8 cellular contexts compared by ENCODE assay signal in the genomic region with DNA sequence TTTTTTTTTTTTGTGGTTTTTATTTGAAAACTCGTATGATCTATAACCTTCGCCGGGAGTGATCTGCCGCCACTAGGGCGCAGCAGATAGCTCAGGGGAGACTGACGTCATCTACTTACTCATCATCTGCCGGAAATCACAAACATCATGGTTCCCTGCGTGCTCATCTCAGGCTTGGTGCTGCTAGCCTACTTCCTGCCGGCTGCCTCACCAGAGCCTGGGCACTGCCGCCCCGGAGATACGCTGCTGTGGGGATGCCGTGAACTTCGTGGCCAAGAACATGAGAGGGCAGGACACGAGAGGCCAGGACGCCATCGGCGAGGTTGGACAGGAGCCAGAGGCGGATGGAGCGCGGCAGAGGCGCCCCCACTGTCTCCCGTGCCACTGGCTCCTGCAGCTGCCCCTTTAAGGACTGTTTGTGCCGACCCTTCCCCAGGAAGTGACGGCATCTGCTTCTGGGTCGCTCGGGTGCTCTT.
DNase-seq lines count a peak whose midpoint lies in the region; ATAC-seq and TF ChIP-seq lines count a peak whose summit lies in the region.

No MANE protein-coding gene starts in this region.

- no peak overlapping the region for H3K4me3 Mint-ChIP-seq in T-helper 2 cell treated with Interferon-gamma antibody and Interleukin-4, amounts not matched to agents 5 μg/mL and 100 μg/mL, for 36 hours

- intact Hi-C loops in heart right ventricle (cut with DNase I), result no loop called here

- DNase-seq in EH (ENCODE audit: low read depth) (peak; percentile 16), epithelial cell of proximal tubule (ENCODE audit: low read depth) (no peak), heart right ventricle (no peak)
- DNase-seq in T-helper 2 cell treated with Interferon-gamma antibody and Interleukin-4, amounts not matched to agents 5 μg/mL and 100 μg/mL, for 36 hours (ENCODE audit: low spot score), result peak; percentile 14
- peak; percentile 46 for DNase-seq in stimulated activated naive CD4-positive, alpha-beta T cell treated with Interleukin-2 at 50 U/mL for 16 hours (lab: John Stamatoyannopoulos, UW)

- H3K9me3 Mint-ChIP-seq in T-helper 2 cell treated with Interferon-gamma antibody and Interleukin-4, amounts not matched to agents 5 μg/mL and 100 μg/mL, for 36 hours, result no peaks in the 10 kb centered on the region

- no peak overlapping the region for H3K27ac ChIP-seq in heart right ventricle

- H3K4me3 ChIP-seq in epithelial cell of proximal tubule (ENCODE audit: low read depth, low read length) (no peak overlapping the region), heart right ventricle (peak overlapping the region in 1 of 10 donors; percentile 10)

- H3K27me3 Mint-ChIP-seq in T-helper 2 cell treated with Interferon-gamma antibody and Interleukin-4, amounts not matched to agents 5 μg/mL and 100 μg/mL, for 36 hours (ENCODE audit: low read depth), result no peaks in the 10 kb centered on the region

- H3K9me3 ChIP-seq in heart right ventricle, result no peaks in the 10 kb centered on the region

- ATAC-seq in HG02938 (IDR thresholded peaks at IDR 0.05; ENCODE audit: unreplicated experiment) (peak; percentile 78), HG03196 (IDR thresholded peaks at IDR 0.05; ENCODE audit: unreplicated experiment) (no peak), HG02840 (IDR thresholded peaks at IDR 0.05; ENCODE audit: low FRiP score, unreplicated experiment) (no peak), heart right ventricle (no peak)

- peaks cover 2% of the 10 kb centered on the region for H3K4me1 Mint-ChIP-seq in T-helper 2 cell treated with Interferon-gamma antibody and Interleukin-4, amounts not matched to agents 5 μg/mL and 100 μg/mL, for 36 hours (ENCODE audit: low read depth)

- H3K27me3 ChIP-seq in heart right ventricle, result no peaks in the 10 kb centered on the region

- no peaks in the 10 kb centered on the region for H3K36me3 Mint-ChIP-seq in T-helper 2 cell treated with Interferon-gamma antibody and Interleukin-4, amounts not matched to agents 5 μg/mL and 100 μg/mL, for 36 hours (ENCODE audit: low read depth)

- no peaks in the 10 kb centered on the region for H3K36me3 ChIP-seq in heart right ventricle

- H3K4me1 ChIP-seq in heart right ventricle, result no peaks in the 10 kb centered on the region

- 83 to 84% methylated on average over 27 of the region's 27 CpGs for WGBS in heart right ventricle, 2 donors

- H3K27ac Mint-ChIP-seq in T-helper 2 cell treated with Interferon-gamma antibody and Interleukin-4, amounts not matched to agents 5 μg/mL and 100 μg/mL, for 36 hours, result no peak overlapping the region

- TF ChIP-seq CTCF in epithelial cell of proximal tubule (conservative IDR thresholded peaks at IDR 0.05; ENCODE audit: low read depth, low read length), result peak; percentile 31
- peak in 3 of 9 donors; percentile 21 to 35 (median 34) for TF ChIP-seq CTCF in heart right ventricle (IDR thresholded peaks at IDR 0.05)

Comparison
In these comparisons a context has a peak if more than half of its experiments do, and no peak if none do; other contexts are left out.
1. DNase-seq: peak in EH (single experiment), T-helper 2 cell treated with Interferon-gamma antibody and Interleukin-4, amounts not matched to agents 5 μg/mL and 100 μg/mL, for 36 hours (single experiment) and stimulated activated naive CD4-positive, alpha-beta T cell treated with Interleukin-2 at 50 U/mL for 16 hours (single experiment); none in epithelial cell of proximal tubule (single experiment) and heart right ventricle (0 of 2).